Comparison of ENCODE assay signal across 26 cellular contexts in the genomic region with DNA sequence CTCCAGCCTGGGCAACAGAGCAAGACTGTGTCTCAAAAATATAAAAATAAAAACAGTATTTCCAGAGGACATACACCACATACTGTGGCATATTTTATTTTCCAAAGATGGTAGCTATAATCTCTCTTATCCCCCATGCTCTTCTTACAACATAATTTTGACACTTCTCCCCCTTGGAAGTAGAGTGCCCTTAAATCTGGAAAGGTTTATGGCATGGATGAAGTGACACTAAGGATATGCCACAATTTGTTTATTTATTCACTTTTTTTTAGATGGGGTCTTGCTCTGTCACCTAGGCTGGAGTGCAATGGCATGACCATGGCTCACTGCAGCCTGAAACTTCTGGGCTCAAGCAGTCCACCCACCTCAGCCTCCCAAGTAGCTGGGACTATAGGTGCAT.
"Had no signal": no experiment of that assay in that cellular context is flagged by ENCODE, and none has a peak within 500 bp of the region (broad histone marks: within the 10 kb centered on the region; RNA-seq: fewer than 3 reads in every experiment).

No MANE protein-coding gene starts in this region.

- H3K27ac ChIP-seq: stomach, suprapubic skin, testis, thoracic aorta, thyroid gland, tibial artery, tibial nerve, transverse colon, upper lobe of left lung, upper lobe of right lung, uterus, vagina had no signal

- ATAC-seq: stimulated activated effector memory CD8-positive, alpha-beta T cell treated with anti-CD3 and anti-CD28 coated beads, Interleukin-12 subunit alpha, Interleukin-12 subunit beta, amount 100 ng/mL, for 72 hours; stimulated activated memory B cell treated with anti-CD40 and anti-IgM and Interleukin-4, amounts not matched to agents 10 μg/mL and 1 μg/mL and 100 μg/mL, for 72 hours; stimulated activated naive B cell treated with anti-CD40 and anti-IgM and Interleukin-4, amounts not matched to agents 10 μg/mL and 1 μg/mL and 100 μg/mL, for 72 hours; stimulated activated naive CD8-positive, alpha-beta T cell treated with anti-CD3 and anti-CD28 coated beads, Interleukin-15, amount 100 ng/mL, for 72 hours; stimulated activated naive CD8-positive, alpha-beta T cell treated with anti-CD3 and anti-CD28 coated beads, Interleukin-15, Interleukin-2, amounts not matched to agents 100 U/mL and 50 U/mL, for 24 hours; upper lobe of right lung had no signal

- DNase-seq: stimulated activated CD4-positive, alpha-beta T cell treated with anti-CD3 and anti-CD28 coated beads, Interleukin-2, amount 100 ng/mL, for 48 hours; stimulated activated CD4-positive, alpha-beta T cell treated with anti-CD3 and anti-CD28 coated beads, Interleukin-4, amount 100 ng/mL, for 1 hour; stimulated activated CD4-positive, alpha-beta T cell treated with anti-CD3 and anti-CD28 coated beads, Interleukin-4, amount 100 ng/mL, for 24 hours; stimulated activated CD4-positive, alpha-beta T cell treated with anti-CD3 and anti-CD28 coated beads, Interleukin-4, amount 100 ng/mL, for 4 hours; stimulated activated CD8-positive, alpha-beta memory T cell treated with anti-CD3 and anti-CD28 coated beads, Interleukin-4, amount 100 ng/mL, for 48 hours; stimulated activated naive B cell treated with anti-CD40 and anti-IgM and Interleukin-4, amounts not matched to agents 10 μg/mL and 1 μg/mL and 100 μg/mL, for 72 hours; stimulated activated naive CD4-positive, alpha-beta T cell; stimulated activated naive CD4-positive, alpha-beta T cell treated with Interleukin-2 at 50 U/mL for 16 hours; stimulated activated naive CD8-positive, alpha-beta T cell treated with anti-CD3 and anti-CD28 coated beads, Interleukin-15, amount 100 ng/mL, for 72 hours; stimulated activated naive CD8-positive, alpha-beta T cell treated with anti-CD3 and anti-CD28 coated beads, Interleukin-15, Interleukin-2, amounts not matched to agents 100 U/mL and 50 U/mL, for 24 hours; stomach; testis; thyroid gland; tibial artery; transverse colon; trophoblast cell; upper lobe of left lung; upper lobe of right lung; uterus had no signal

- H3K4me1 ChIP-seq: thyroid gland, tibial artery, uterus, vagina had no signal

- H3K36me3 ChIP-seq: stomach, suprapubic skin, thoracic aorta, thyroid gland, tibial artery, tibial nerve, transverse colon, upper lobe of left lung, upper lobe of right lung, uterus, vagina had no signal

- H3K4me3 ChIP-seq: stomach, suprapubic skin, testis, thoracic aorta, thyroid gland, tibial artery, tibial nerve, transverse colon, upper lobe of left lung, upper lobe of right lung, uterus, vagina had no signal

- H3K9me3 ChIP-seq: stomach, suprapubic skin, testis, thoracic aorta, thyroid gland, tibial artery, transverse colon, upper lobe of left lung, upper lobe of right lung, uterus, vagina had no signal

- H3K27me3 ChIP-seq: stomach, suprapubic skin, testis, thyroid gland, tibial nerve, transverse colon, upper lobe of left lung, upper lobe of right lung, uterus, vagina had no signal

- FAIRE-seq: urothelium cell line had no signal
